ENCODE assay signal across 1 cellular context in genomic region chr11:57323503-57324153, GRCh38.
TF ChIP-seq lines count a peak whose summit lies in the region.

No MANE protein-coding gene starts in this region.

TF ChIP-seq in H1, 55 proteins besides CTCF, POLR2A, EP300 and RAD21:
- TF ChIP-seq SIN3A (conservative IDR thresholded peaks at IDR 0.05 in 1 of 2, IDR thresholded peaks at IDR 0.05 in 1 of 2; ENCODE audit: low read depth in 1 of 2, low read length in 2 of 2) (no peak), POLR2AphosphoS5 (IDR thresholded peaks at IDR 0.05; ENCODE audit: low read depth, low read length) (0 out of 2 replicates have a peak, but pooled peaks have one; percentile 1)
